In genomic region chr5:180173198-180173544, GRCh38 we compare ENCODE assay signal across 18 cellular contexts. TPM values are rescaled to one million over a fixed set of nuclear protein-coding genes. Genes with fewer than 3 reads are reported as not detected.
A peak's percentile ranks its signal among the peaks of the same experiment; 100 is the strongest.
DNase-seq lines count a peak whose midpoint lies in the region; ATAC-seq, FAIRE-seq and TF ChIP-seq lines count a peak whose summit lies in the region.
"Had no signal": no experiment of that assay in that cellular context is flagged by ENCODE, and none has a peak within 500 bp of the region (broad histone marks: within the 10 kb centered on the region; RNA-seq: fewer than 3 reads in every experiment).

No MANE protein-coding gene starts in this region.

- peak overlapping the region; percentile 99 for H3K14ac ChIP-seq in neuronal stem cell (ENCODE audit: low read length)

- no peak for ATAC-seq in GM18511 (IDR thresholded peaks at IDR 0.05; ENCODE audit: unreplicated experiment)
- ATAC-seq: GM12878 had no signal

- H3K79me1 ChIP-seq in neuronal stem cell (ENCODE audit: low read depth, low read length) = no peaks in the 10 kb centered on the region

- H2AK5ac ChIP-seq in neuronal stem cell (ENCODE audit: low read depth, low read length) = peak overlapping the region; percentile 86

- no peak overlapping the region for H3K4ac ChIP-seq in neuronal stem cell (ENCODE audit: low read length)

- intact Hi-C loops in esophagus muscularis mucosa (cut with DNase I) = no loop called here

- no peak overlapping the region for H2BK15ac ChIP-seq in neuronal stem cell (ENCODE audit: low read length)

- no peak overlapping the region for H4K91ac ChIP-seq in neuronal stem cell (ENCODE audit: low read depth, low read length, poor library complexity)

- WGBS in esophagus muscularis mucosa = 90% methylated on average over 2 of the region's 4 CpGs
- WGBS in neuronal stem cell (ENCODE audit: extremely low coverage in 2 of 2, insufficient read length in 2 of 2, insufficient replicate concordance in 1 of 2), 2 donors = no CpG with 5 or more reads among the region's 4 CpGs

- no peak for TF ChIP-seq POLR2A in esophagus muscularis mucosa (IDR thresholded peaks at IDR 0.05; ENCODE audit: low read depth)
- no peak for TF ChIP-seq POLR2A in GM12892 (IDR thresholded peaks at IDR 0.05; ENCODE audit: low read depth, low read length)

- H3K18ac ChIP-seq in neuronal stem cell (ENCODE audit: low read length) = peak overlapping the region; percentile 20

- TF ChIP-seq CTCF in VCaP (conservative IDR thresholded peaks at IDR 0.05) = no peak
- no peak for TF ChIP-seq CTCF in esophagus muscularis mucosa (IDR thresholded peaks at IDR 0.05)

- no peak overlapping the region for H3K9ac ChIP-seq in neuronal stem cell (ENCODE audit: low read depth, low read length, poor library complexity)

- DNase-seq in esophagus muscularis mucosa (ENCODE audit: extremely low spot score) = no peak
- no peak for DNase-seq in neuronal stem cell (ENCODE audit: low spot score)
- no peak for DNase-seq in GOT3 (lab: John Stamatoyannopoulos, UW)
- DNase-seq in GM12892 (ENCODE audit: insufficient read length) = no peak
- DNase-seq: GDM1, Kasumi-1, MM.1S, NCI-H1694 treated with DMSO at 0.1 percent for 48 hours, NCI-H2107, Peyer's patch, SHP77 treated with DMSO at 0.1 percent for 48 hours had no signal

- no peak for FAIRE-seq in GM12892 (lab: Jason Lieb, UNC)
- FAIRE-seq: GM12878, H1 had no signal

- peak overlapping the region; percentile 88 for H2BK5ac ChIP-seq in neuronal stem cell (ENCODE audit: low read length)

- H2BK120ac ChIP-seq in neuronal stem cell (ENCODE audit: low read depth, low read length) = no peak overlapping the region

- no peak overlapping the region for H2AFZ ChIP-seq in neuronal stem cell (ENCODE audit: low read length)

- H3K4me1 ChIP-seq in esophagus muscularis mucosa (peaks cover 6 to 40% (median 31%) of the 10 kb centered on the region in 4 donors), neuronal stem cell (ENCODE audit: control insufficient read depth in 2 of 2, insufficient read depth in 1 of 2, low read depth in 1 of 2, low read length in 2 of 2) (peaks cover 12% of the 10 kb centered on the region in 2 donors)
- H3K4me1 ChIP-seq: Peyer's patch had no signal

- no peak overlapping the region for H4K8ac ChIP-seq in neuronal stem cell (ENCODE audit: low read depth, low read length)

- H3K27ac ChIP-seq in VCaP (peak overlapping the region; percentile 18; the same call in 1 of the 2 replicates), esophagus muscularis mucosa (replicated peaks in 1 of 4) (peak overlapping the region; percentile 44 to 70 (median 56)), neuronal stem cell (replicated peaks; ENCODE audit: low read length) (no peak overlapping the region), temporal lobe (ENCODE audit: low read depth, low read length) (peak overlapping the region; percentile 92)
- H3K27ac ChIP-seq: C4-2B, Peyer's patch had no signal

- H3K27me3 ChIP-seq in esophagus muscularis mucosa (peaks cover 0 to 47% (median 2%) of the 10 kb centered on the region in 4 donors), neuronal stem cell (ENCODE audit: control insufficient read depth in 3 of 3, insufficient read depth in 3 of 3, low read depth in 1 of 3, low read length in 3 of 3) (no peaks in the 10 kb centered on the region)
- H3K27me3 ChIP-seq: Peyer's patch had no signal

- H3K9me3 ChIP-seq in esophagus muscularis mucosa = no peaks in the 10 kb centered on the region
- H3K9me3 ChIP-seq in neuronal stem cell (replicated peaks in 1 of 2; ENCODE audit: control insufficient read depth in 2 of 2, insufficient read depth in 1 of 2, low read depth in 1 of 2, low read length in 2 of 2) = no peaks in the 10 kb centered on the region
- H3K9me3 ChIP-seq: Peyer's patch had no signal

- no peak overlapping the region for H3K23ac ChIP-seq in neuronal stem cell (ENCODE audit: low read depth, low read length, poor library complexity)

- H3K4me2 ChIP-seq in neuronal stem cell (ENCODE audit: insufficient read depth, low read length, poor library complexity, severe bottlenecking) = no peak overlapping the region

- H2BK12ac ChIP-seq in neuronal stem cell (ENCODE audit: low read length) = no peak overlapping the region

- no peak for TF ChIP-seq EP300 in esophagus muscularis mucosa (IDR thresholded peaks at IDR 0.05)

- no peak overlapping the region for H3K4me3 ChIP-seq in esophagus muscularis mucosa
- H3K4me3 ChIP-seq in neuronal stem cell (ENCODE audit: low read length in 2 of 2) = no peak overlapping the region
- H3K4me3 ChIP-seq: GM12878, Peyer's patch had no signal

- H3K36me3 ChIP-seq in esophagus muscularis mucosa (no peaks in the 10 kb centered on the region), neuronal stem cell (replicated peaks in 1 of 2; ENCODE audit: control insufficient read depth in 2 of 2, insufficient read depth in 2 of 2, low read length in 2 of 2) (no peaks in the 10 kb centered on the region)
- H3K36me3 ChIP-seq: Peyer's patch had no signal

RNA-seq across cellular contexts. Expression of gene RASGEF1C, which starts 35.8 kb away (rescaled TPM):
- 1 to 10 TPM; 1.2 to 3.1 (median 2.5) TPM for total RNA-seq in esophagus muscularis mucosa
- 1.6 TPM for polyA plus RNA-seq in neuronal stem cell (2013, experiment 1 of 2)
- polyA plus RNA-seq in neuronal stem cell (2013, experiment 2 of 2) = 1.2 TPM
- 21.4 TPM for total RNA-seq in temporal lobe
- polyA plus RNA-seq in GM12892 (2012; ENCODE audit: missing spikeins) = not detected
- total RNA-seq: GM12878 had no signal
- polyA plus RNA-seq: GM12878, IgD-negative memory B cell had no signal
